19 cellular contexts compared by ENCODE assay signal in genomic region chr17:34723875-34724274, GRCh38.
DNase-seq lines count a peak whose midpoint lies in the region; ATAC-seq and TF ChIP-seq lines count a peak whose summit lies in the region.
"Had no signal": no experiment of that assay in that cellular context is flagged by ENCODE, and none has a peak within 500 bp of the region (broad histone marks: within the 10 kb centered on the region; RNA-seq: fewer than 3 reads in every experiment).

No MANE protein-coding gene starts in this region.

- no peaks in the 10 kb centered on the region for H4K20me1 ChIP-seq in smooth muscle cell (ENCODE audit: low read depth)

- H3K9ac ChIP-seq in smooth muscle cell (ENCODE audit: low read depth): no peak overlapping the region

- DNase-seq in NCI-H1417 (lab: John Stamatoyannopoulos, UW) (peak; percentile 35 to 85 (median 74)), NCI-H1417 treated with DMSO at 0.1 percent for 48 hours (lab: John Stamatoyannopoulos, UW) (no peak), NCI-H2107 (lab: John Stamatoyannopoulos, UW) (peak; percentile 20), chondrocyte (ENCODE audit: low spot score) (peak; percentile 42), nucleus accumbens (lab: John Stamatoyannopoulos, UW) (peak in 30 of 56 donors; percentile 5 to 73 (median 34)), immature natural killer cell (no peak), smooth muscle cell (lab: John Stamatoyannopoulos, UW; ENCODE audit: unreplicated experiment) (no peak)
- DNase-seq: 8988T; CD8-positive, alpha-beta memory T cell; Kasumi-1; NCI-H1436 treated with DMSO at 0.1 percent for 48 hours; NCI-H2029 treated with DMSO at 0.1 percent for 48 hours; NCI-H226; NCI-H510A treated with DMSO at 0.1 percent for 48 hours; NCI-H774; OCI-M1; Right ventricle myocardium superior had no signal

- no peaks in the 10 kb centered on the region for H3K4me1 Mint-ChIP-seq in chondrocyte (ENCODE audit: low read depth)
- no peaks in the 10 kb centered on the region for H3K4me1 Mint-ChIP-seq in immature natural killer cell
- H3K4me1 Mint-ChIP-seq: CD8-positive, alpha-beta memory T cell had no signal

- H3K4me3 Mint-ChIP-seq in chondrocyte (ENCODE audit: unreplicated experiment) (no peak overlapping the region), immature natural killer cell (no peak overlapping the region)
- H3K4me3 Mint-ChIP-seq: CD8-positive, alpha-beta memory T cell had no signal

- no peaks in the 10 kb centered on the region for H3K4me1 ChIP-seq in smooth muscle cell (ENCODE audit: low read depth)

- H2AFZ ChIP-seq in smooth muscle cell (ENCODE audit: low read depth): no peak overlapping the region

- no peaks in the 10 kb centered on the region for H3K9me3 Mint-ChIP-seq in chondrocyte (ENCODE audit: low read depth)
- no peaks in the 10 kb centered on the region for H3K9me3 Mint-ChIP-seq in immature natural killer cell
- H3K9me3 Mint-ChIP-seq: CD8-positive, alpha-beta memory T cell had no signal

- no peak for ATAC-seq in HG03175 (IDR thresholded peaks at IDR 0.05; ENCODE audit: unreplicated experiment)

- no peaks in the 10 kb centered on the region for H3K79me2 ChIP-seq in smooth muscle cell (ENCODE audit: low read depth)

- H3K4me2 ChIP-seq in smooth muscle cell: no peak overlapping the region

- no peak overlapping the region for H3K4me3 ChIP-seq in smooth muscle cell

- WGBS in smooth muscle cell (ENCODE audit: low lambda C conversion rate): 94% methylated on average over 10 of the region's 10 CpGs

- no peaks in the 10 kb centered on the region for H3K9me3 ChIP-seq in smooth muscle cell (replicated peaks; ENCODE audit: low read depth)

- no peaks in the 10 kb centered on the region for H3K36me3 ChIP-seq in smooth muscle cell (ENCODE audit: low read depth)

- H3K27ac Mint-ChIP-seq in chondrocyte (ENCODE audit: unreplicated experiment): no peak overlapping the region
- H3K27ac Mint-ChIP-seq in immature natural killer cell: no peak overlapping the region
- H3K27ac Mint-ChIP-seq: CD8-positive, alpha-beta memory T cell had no signal

- TF ChIP-seq CTCF in chondrocyte (IDR thresholded peaks at IDR 0.05): no peak
- no peak for TF ChIP-seq CTCF in smooth muscle cell (IDR thresholded peaks at IDR 0.05; ENCODE audit: borderline replicate concordance, insufficient read depth, poor library complexity, severe bottlenecking)

- H3K36me3 Mint-ChIP-seq in chondrocyte (ENCODE audit: low read depth) (no peaks in the 10 kb centered on the region), immature natural killer cell (no peaks in the 10 kb centered on the region)
- H3K36me3 Mint-ChIP-seq: CD8-positive, alpha-beta memory T cell had no signal

- no peaks in the 10 kb centered on the region for H3F3A ChIP-seq in smooth muscle cell (ENCODE audit: low read depth)

- H3K27me3 ChIP-seq in smooth muscle cell (ENCODE audit: low read depth): peaks cover 16% of the 10 kb centered on the region

- H3K27me3 Mint-ChIP-seq in chondrocyte (ENCODE audit: low read depth) (peaks cover 2% of the 10 kb centered on the region), immature natural killer cell (ENCODE audit: low read depth in 3 of 3) (peaks cover 4 to 13% (median 10%) of the 10 kb centered on the region in 3 donors)

- no peak overlapping the region for H3K27ac ChIP-seq in smooth muscle cell (ENCODE audit: low read depth)
- H3K27ac ChIP-seq: C4-2B had no signal

Comparison
In these comparisons a context has a peak if more than half of its experiments do, and no peak if none do; other contexts are left out.
1. DNase-seq: peak in NCI-H1417 (3 of 3), NCI-H2107 (single experiment), chondrocyte (single experiment) and nucleus accumbens (30 of 56); none in NCI-H1417 treated with DMSO at 0.1 percent for 48 hours (single experiment), immature natural killer cell (0 of 3) and smooth muscle cell (single experiment).